Comparison of ENCODE assay signal across 3 cellular contexts in the genomic region with DNA sequence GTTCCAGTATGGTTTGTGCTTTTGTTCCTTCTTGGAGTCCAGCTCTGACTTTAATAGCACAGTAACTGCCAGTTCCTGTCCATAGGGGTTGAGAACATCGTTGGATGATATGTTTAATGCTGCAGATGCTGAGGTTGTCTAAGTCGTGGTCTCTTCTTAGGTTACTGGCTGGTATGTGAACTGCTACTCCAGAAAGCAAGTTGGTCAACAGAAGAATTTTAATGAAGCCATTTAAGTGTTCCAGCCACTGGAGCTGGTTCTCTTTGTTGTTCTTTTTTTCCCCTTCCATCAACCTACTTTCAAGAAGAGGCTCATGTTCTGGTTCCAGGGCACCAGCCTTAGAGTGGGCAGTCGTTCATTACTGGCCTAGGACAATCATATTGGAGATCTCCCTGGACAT.
TF ChIP-seq lines count a peak whose summit lies in the region.

No MANE protein-coding gene starts in this region.

TF ChIP-seq in SK-N-SH treated with all-trans-retinoic acid at 6 μM for 48 hours, 23 proteins besides CTCF, POLR2A, EP300 and RAD21:
- TF ChIP-seq PPARA (CRISPR knock-in tag; IDR thresholded peaks at IDR 0.05; ENCODE audit: borderline replicate concordance) (no peak), ZNF565 (CRISPR knock-in tag; conservative IDR thresholded peaks at IDR 0.05; ENCODE audit: low read depth) (no peak), CSDC2 (CRISPR knock-in tag; IDR thresholded peaks at IDR 0.05) (no peak)

TF ChIP-seq in SK-N-SH, 30 proteins besides CTCF, POLR2A, EP300 and RAD21:
- TF ChIP-seq RFX5 (IDR thresholded peaks at IDR 0.05; ENCODE audit: low read length) (no peak), NFIC (IDR thresholded peaks at IDR 0.05; ENCODE audit: borderline replicate concordance) (no peak), FOXM1 (IDR thresholded peaks at IDR 0.05; ENCODE audit: low read depth) (no peak)
TF ChIP-seq in SK-N-SH: peak in this region for 0.

TF ChIP-seq in HEK293T, 16 proteins besides CTCF, POLR2A, EP300 and RAD21:
- TF ChIP-seq HDGF (IDR thresholded peaks at IDR 0.05; ENCODE audit: borderline replicate concordance) (no peak), NFRKB (IDR thresholded peaks at IDR 0.05) (no peak), LEF1 (IDR thresholded peaks at IDR 0.05; ENCODE audit: borderline replicate concordance) (no peak), ELF4 (IDR thresholded peaks at IDR 0.05) (no peak), SP1 (IDR thresholded peaks at IDR 0.05) (no peak), ZNF384 (IDR thresholded peaks at IDR 0.05) (no peak), FOXK2 (IDR thresholded peaks at IDR 0.05) (no peak), TARDBP (IDR thresholded peaks at IDR 0.05) (no peak)
